In genomic region chr7:108004220-108005142, GRCh38 we compare ENCODE assay signal across 1 cellular context.
TF ChIP-seq lines count a peak whose summit lies in the region.

No MANE protein-coding gene starts in this region.

TF ChIP-seq in HepG2, 621 proteins besides CTCF, POLR2A, EP300 and RAD21 (continued from another document and continues in another):
- TF ChIP-seq SP5 (CRISPR knock-in tag; IDR thresholded peaks at IDR 0.05; ENCODE audit: borderline replicate concordance, low read depth): no peak
- TF ChIP-seq NFIB (CRISPR knock-in tag; IDR thresholded peaks at IDR 0.05; ENCODE audit: borderline replicate concordance): no peak
- TF ChIP-seq KAT8 (CRISPR knock-in tag; IDR thresholded peaks at IDR 0.05): peak; percentile 45; the same call in 1 of the 2 replicates
- TF ChIP-seq ISL2 (CRISPR knock-in tag; IDR thresholded peaks at IDR 0.05): no peak
- TF ChIP-seq HNF1B (CRISPR knock-in tag; IDR thresholded peaks at IDR 0.05): peak; percentile 71; the same call in 1 of the 2 replicates
- no peak for TF ChIP-seq ZNF264 (CRISPR knock-in tag; IDR thresholded peaks at IDR 0.05)
- peak; percentile 67; the same call in 1 of the 2 replicates for TF ChIP-seq ZSCAN31 (CRISPR knock-in tag; IDR thresholded peaks at IDR 0.05; ENCODE audit: low read depth)
- no peak for TF ChIP-seq ZBTB46 (CRISPR knock-in tag; IDR thresholded peaks at IDR 0.05; ENCODE audit: borderline replicate concordance)
- no peak for TF ChIP-seq NR2F1 (CRISPR knock-in tag; IDR thresholded peaks at IDR 0.05)
- peak; percentile 96 for TF ChIP-seq ZNF124 (CRISPR knock-in tag; IDR thresholded peaks at IDR 0.05)
- TF ChIP-seq ZNF556 (CRISPR knock-in tag; IDR thresholded peaks at IDR 0.05; ENCODE audit: borderline replicate concordance): no peak
- TF ChIP-seq ZNF709 (CRISPR knock-in tag; IDR thresholded peaks at IDR 0.05): no peak
- TF ChIP-seq ATF1 (CRISPR knock-in tag; IDR thresholded peaks at IDR 0.05): no peak
- no peak for TF ChIP-seq PHB2 (IDR thresholded peaks at IDR 0.05; ENCODE audit: partially characterized antibody)
- peak; percentile 75 for TF ChIP-seq HOMEZ (CRISPR knock-in tag; IDR thresholded peaks at IDR 0.05; ENCODE audit: low read depth)
- peak; percentile 75 for TF ChIP-seq HNF1A (IDR thresholded peaks at IDR 0.05; ENCODE audit: low read depth)
- peak; percentile 72; the same call in 1 of the 2 replicates for TF ChIP-seq HNF1A (CRISPR knock-in tag; IDR thresholded peaks at IDR 0.05; ENCODE audit: borderline replicate concordance)
- TF ChIP-seq SOX6 (IDR thresholded peaks at IDR 0.05): no peak
- TF ChIP-seq SOX6 (CRISPR knock-in tag; IDR thresholded peaks at IDR 0.05): peak; percentile 48
- TF ChIP-seq AHDC1 (CRISPR knock-in tag; IDR thresholded peaks at IDR 0.05; ENCODE audit: borderline replicate concordance): 0 out of 2 replicates have a peak, but pooled peaks have one; percentile 20
- TF ChIP-seq ZNF563 (CRISPR knock-in tag; IDR thresholded peaks at IDR 0.05): no peak
- TF ChIP-seq RFX5 (IDR thresholded peaks at IDR 0.05; ENCODE audit: low read depth, low read length): no peak
- no peak for TF ChIP-seq ZFP90 (CRISPR knock-in tag; IDR thresholded peaks at IDR 0.05; ENCODE audit: borderline replicate concordance)
- 0 out of 2 replicates have a peak, but pooled peaks have one; percentile 13 for TF ChIP-seq NCOA2 (CRISPR knock-in tag; IDR thresholded peaks at IDR 0.05)
- TF ChIP-seq ZNF432 (CRISPR knock-in tag; IDR thresholded peaks at IDR 0.05; ENCODE audit: borderline replicate concordance): no peak
- peak; percentile 32; the same call in 1 of the 2 replicates for TF ChIP-seq GATAD1 (CRISPR knock-in tag; IDR thresholded peaks at IDR 0.05)
- no peak for TF ChIP-seq ARID4A (CRISPR knock-in tag; IDR thresholded peaks at IDR 0.05; ENCODE audit: borderline replicate concordance)
- TF ChIP-seq ZBTB3 (CRISPR knock-in tag; IDR thresholded peaks at IDR 0.05; ENCODE audit: borderline replicate concordance, low read depth): no peak; the same call in 1 of the 2 replicates
- no peak for TF ChIP-seq MTF1 (CRISPR knock-in tag; IDR thresholded peaks at IDR 0.05)
- TF ChIP-seq EZH2 (conservative IDR thresholded peaks at IDR 0.05; ENCODE audit: low read depth, low read length): no peak
- peak; percentile 29; the same call in 1 of the 2 replicates for TF ChIP-seq FOSL2 (CRISPR knock-in tag; IDR thresholded peaks at IDR 0.05)
